In genomic region chr1:109426278-109427170, GRCh38 we compare ENCODE assay signal across 8 cellular contexts. TPM values are rescaled to one million over a fixed set of nuclear protein-coding genes. Genes with fewer than 3 reads are reported as not detected.
DNase-seq lines count a peak whose midpoint lies in the region; ATAC-seq and TF ChIP-seq lines count a peak whose summit lies in the region.

TSS of gene PSMA5 (minus strand) at chr1:109426448. CDS start at chr1:109426330, 118 bp downstream.

- peak; percentile 96 for TF ChIP-seq POLR2A in erythroblast (IDR thresholded peaks at IDR 0.05; ENCODE audit: low read length)

- H3K4me3 Mint-ChIP-seq in activated T-cell treated with anti-CD3 and anti-CD28 coated beads, Interleukin-2, amount 50 U/mL, for 24 hours, result peak within 1 kb of the TSS; percentile 94

- H3K9me3 ChIP-seq in mucosa of rectum (ENCODE audit: control insufficient read depth in 2 of 2, low read length in 2 of 2), result no peaks in the 10 kb centered on the region

- H3K27ac Mint-ChIP-seq in activated T-cell treated with anti-CD3 and anti-CD28 coated beads, Interleukin-2, amount 50 U/mL, for 24 hours, result peak within 1 kb of the TSS; percentile 98

- peak within 1 kb of the TSS; percentile 94 to 98 for H3K4me3 ChIP-seq in mucosa of rectum (ENCODE audit: low read length in 2 of 2)

- peak; percentile 96 for ATAC-seq in GM21717 (IDR thresholded peaks at IDR 0.05; ENCODE audit: unreplicated experiment)

- no peaks in the 10 kb centered on the region for H3K36me3 ChIP-seq in mucosa of rectum (ENCODE audit: control insufficient read depth in 2 of 2, insufficient read depth in 2 of 2, low read length in 2 of 2)

- H3K9ac ChIP-seq in mucosa of rectum (ENCODE audit: low read depth in 1 of 2, low read length in 2 of 2), result peak within 1 kb of the TSS; percentile 77 to 87

- peaks cover 38% of the 10 kb centered on the region for H3K4me1 Mint-ChIP-seq in activated T-cell treated with anti-CD3 and anti-CD28 coated beads, Interleukin-2, amount 50 U/mL, for 24 hours (ENCODE audit: low read depth)

- H3K36me3 Mint-ChIP-seq in activated T-cell treated with anti-CD3 and anti-CD28 coated beads, Interleukin-2, amount 50 U/mL, for 24 hours (ENCODE audit: low read depth), result peaks cover 47% of the 10 kb centered on the region

- H3K4me1 ChIP-seq in mucosa of rectum (ENCODE audit: control insufficient read depth in 2 of 2, insufficient read depth in 2 of 2, low read length in 2 of 2), result peaks cover 6 to 20% of the 10 kb centered on the region in 2 donors

- H3K27me3 Mint-ChIP-seq in activated T-cell treated with anti-CD3 and anti-CD28 coated beads, Interleukin-2, amount 50 U/mL, for 24 hours, result no peaks in the 10 kb centered on the region

- in situ Hi-C loops in KBM-7 (cut with MboI; ENCODE audit: low pct_unique_long_range_greater_than_20kb, low sequenced_read_pairs), result no loop called here

- DNase-seq in DMS153 treated with DMSO at 0.1 percent for 48 hours (lab: John Stamatoyannopoulos, UW; ENCODE audit: unreplicated experiment), result peak; percentile 97
- DNase-seq in KBM-7, result peak; percentile 99
- DNase-seq in activated T-cell treated with anti-CD3 and anti-CD28 coated beads, Interleukin-2, amount 50 U/mL, for 24 hours, result peak; percentile 91
- DNase-seq in erythroblast (lab: John Stamatoyannopoulos, UW), result peak; percentile 99
- DNase-seq in stimulated activated CD8-positive, alpha-beta memory T cell treated with anti-CD3 and anti-CD28 coated beads, Interleukin-4, amount 100 ng/mL, for 48 hours, result peak; percentile 95

- no peaks in the 10 kb centered on the region for H3K9me3 Mint-ChIP-seq in activated T-cell treated with anti-CD3 and anti-CD28 coated beads, Interleukin-2, amount 50 U/mL, for 24 hours

- H3K27me3 ChIP-seq in mucosa of rectum (ENCODE audit: control insufficient read depth in 2 of 2, insufficient read depth in 2 of 2, low read length in 2 of 2), result no peaks in the 10 kb centered on the region

- peak within 1 kb of the TSS; percentile 88 to 92 for H3K27ac ChIP-seq in mucosa of rectum (ENCODE audit: low read depth in 2 of 2, low read length in 2 of 2)

TF ChIP-seq in PFSK-1, 5 proteins besides CTCF, POLR2A, EP300 and RAD21:
- TF ChIP-seq SIN3A (IDR thresholded peaks at IDR 0.05; ENCODE audit: borderline replicate concordance, insufficient read depth, low read length) (no peak; the same call in 1 of the 2 replicates), POLR2AphosphoS5 (IDR thresholded peaks at IDR 0.05; ENCODE audit: low read depth, low read length) (peak; percentile 91), FOXP2 (optimal IDR thresholded peaks at IDR 0.05; ENCODE audit: borderline replicate concordance, extremely low read depth, extremely low read length, insufficient read depth) (no peak), REST (IDR thresholded peaks at IDR 0.05; ENCODE audit: insufficient read depth in 1 of 2, low read depth in 2 of 2, low read length in 2 of 2) (no peak; a peak in 1 of 4 replicates), TAF1 (IDR thresholded peaks at IDR 0.05; ENCODE audit: borderline replicate concordance, insufficient read depth, low read length) (peak; percentile 74; the same call in 1 of the 2 replicates)
TF ChIP-seq in PFSK-1: peak in this region for 2.

RNA-seq across cellular contexts. Expression of gene PSMA5, which starts in this region (rescaled TPM):
- 141 TPM for polyA plus RNA-seq in PFSK-1 (2012; ENCODE audit: insufficient read length, low read depth)

Comparison
In these comparisons a context has a peak if more than half of its experiments do, and no peak if none do; other contexts are left out.
1. Peak in every context shown above with its lines: DNase-seq, ATAC-seq, H3K4me3 ChIP-seq and H3K27ac ChIP-seq.